Comparison of ENCODE assay signal across 1 cellular context in the genomic region with DNA sequence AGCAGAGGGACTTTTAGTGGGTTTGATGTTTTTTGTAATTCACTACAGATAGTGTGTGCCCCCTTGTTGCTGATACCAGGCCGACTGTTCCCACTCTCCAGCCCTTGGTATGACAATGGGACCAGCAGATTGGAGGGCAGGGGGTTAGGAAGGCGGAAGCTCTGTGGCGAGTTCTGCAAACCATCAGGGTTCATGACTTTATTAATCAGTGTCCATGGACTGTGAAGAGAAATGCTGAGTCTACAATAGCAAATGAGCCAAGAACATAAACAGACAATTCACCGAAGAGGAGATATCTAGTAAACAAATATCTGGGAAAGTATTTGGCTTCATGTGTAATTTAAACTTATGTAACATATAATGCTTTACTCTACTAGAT.
TF ChIP-seq lines count a peak whose summit lies in the region.

No MANE protein-coding gene starts in this region.

TF ChIP-seq in HepG2, 621 proteins besides CTCF, POLR2A, EP300 and RAD21 (continued from another document):
- TF ChIP-seq RBFOX2 (IDR thresholded peaks at IDR 0.05; ENCODE audit: low read depth, low read length) (peak; percentile 38; the same call in 1 of the 2 replicates), FOXC1 (CRISPR knock-in tag; IDR thresholded peaks at IDR 0.05; ENCODE audit: borderline replicate concordance) (no peak), ZNF562 (CRISPR knock-in tag; IDR thresholded peaks at IDR 0.05; ENCODE audit: borderline replicate concordance) (no peak), ZC3H4 (CRISPR knock-in tag; IDR thresholded peaks at IDR 0.05; ENCODE audit: borderline replicate concordance) (no peak), TBX2 (CRISPR knock-in tag; IDR thresholded peaks at IDR 0.05; ENCODE audit: borderline replicate concordance) (peak; percentile 11; the same call in 1 of the 2 replicates), ZNF350 (CRISPR knock-in tag; IDR thresholded peaks at IDR 0.05; ENCODE audit: borderline replicate concordance, low read depth) (no peak), MAFK (conservative IDR thresholded peaks at IDR 0.05 in 1 of 2, IDR thresholded peaks at IDR 0.05 in 1 of 2; ENCODE audit: low read length in 2 of 2) (peak in 1 of 2 experiments; percentile 29; a peak in 1 of 4 replicates), KLF13 (CRISPR knock-in tag; IDR thresholded peaks at IDR 0.05) (no peak), REPIN1 (CRISPR knock-in tag; IDR thresholded peaks at IDR 0.05; ENCODE audit: borderline replicate concordance, low read depth) (no peak), MAFF (IDR thresholded peaks at IDR 0.05; ENCODE audit: low read depth, low read length) (0 out of 2 replicates have a peak, but pooled peaks have one; percentile 24), GFI1 (CRISPR knock-in tag; IDR thresholded peaks at IDR 0.05; ENCODE audit: borderline replicate concordance) (0 out of 2 replicates have a peak, but pooled peaks have one; percentile 4), TCF7 (IDR thresholded peaks at IDR 0.05; ENCODE audit: low read depth) (no peak), ZNF709 (CRISPR knock-in tag; IDR thresholded peaks at IDR 0.05) (no peak), GABPA (IDR thresholded peaks at IDR 0.05; ENCODE audit: low read depth, low read length) (no peak), GABPA (CRISPR knock-in tag; IDR thresholded peaks at IDR 0.05; ENCODE audit: low read depth) (no peak), KDM1A (CRISPR knock-in tag; IDR thresholded peaks at IDR 0.05) (no peak), MED13 (CRISPR knock-in tag; IDR thresholded peaks at IDR 0.05) (no peak), POGZ (CRISPR knock-in tag; IDR thresholded peaks at IDR 0.05) (no peak; the same call in 1 of the 2 replicates), ASH2L (IDR thresholded peaks at IDR 0.05; ENCODE audit: insufficient read length, low read depth, low read length) (peak; percentile 31), SMC3 (IDR thresholded peaks at IDR 0.05; ENCODE audit: low read length) (no peak), PAX8 (CRISPR knock-in tag; IDR thresholded peaks at IDR 0.05; ENCODE audit: borderline replicate concordance) (no peak), THAP7 (CRISPR knock-in tag; IDR thresholded peaks at IDR 0.05) (no peak), POLR2G (IDR thresholded peaks at IDR 0.05; ENCODE audit: low read depth, low read length) (0 out of 2 replicates have a peak, but pooled peaks have one; percentile 6), PHF8 (CRISPR knock-in tag; IDR thresholded peaks at IDR 0.05) (no peak), ZEB1 (IDR thresholded peaks at IDR 0.05; ENCODE audit: insufficient replicate concordance, low read depth) (no peak), ETV5 (CRISPR knock-in tag; IDR thresholded peaks at IDR 0.05; ENCODE audit: borderline replicate concordance) (no peak)
- TF ChIP-seq, protein P1, sequence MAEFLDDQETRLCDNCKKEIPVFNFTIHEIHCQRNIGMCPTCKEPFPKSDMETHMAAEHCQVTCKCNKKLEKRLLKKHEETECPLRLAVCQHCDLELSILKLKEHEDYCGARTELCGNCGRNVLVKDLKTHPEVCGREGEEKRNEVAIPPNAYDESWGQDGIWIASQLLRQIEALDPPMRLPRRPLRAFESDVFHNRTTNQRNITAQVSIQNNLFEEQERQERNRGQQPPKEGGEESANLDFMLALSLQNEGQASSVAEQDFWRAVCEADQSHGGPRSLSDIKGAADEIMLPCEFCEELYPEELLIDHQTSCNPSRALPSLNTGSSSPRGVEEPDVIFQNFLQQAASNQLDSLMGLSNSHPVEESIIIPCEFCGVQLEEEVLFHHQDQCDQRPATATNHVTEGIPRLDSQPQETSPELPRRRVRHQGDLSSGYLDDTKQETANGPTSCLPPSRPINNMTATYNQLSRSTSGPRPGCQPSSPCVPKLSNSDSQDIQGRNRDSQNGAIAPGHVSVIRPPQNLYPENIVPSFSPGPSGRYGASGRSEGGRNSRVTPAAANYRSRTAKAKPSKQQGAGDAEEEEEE (CRISPR knock-in tag; IDR thresholded peaks at IDR 0.05; ENCODE audit: borderline replicate concordance), result no peak
- TF ChIP-seq, protein P2, sequence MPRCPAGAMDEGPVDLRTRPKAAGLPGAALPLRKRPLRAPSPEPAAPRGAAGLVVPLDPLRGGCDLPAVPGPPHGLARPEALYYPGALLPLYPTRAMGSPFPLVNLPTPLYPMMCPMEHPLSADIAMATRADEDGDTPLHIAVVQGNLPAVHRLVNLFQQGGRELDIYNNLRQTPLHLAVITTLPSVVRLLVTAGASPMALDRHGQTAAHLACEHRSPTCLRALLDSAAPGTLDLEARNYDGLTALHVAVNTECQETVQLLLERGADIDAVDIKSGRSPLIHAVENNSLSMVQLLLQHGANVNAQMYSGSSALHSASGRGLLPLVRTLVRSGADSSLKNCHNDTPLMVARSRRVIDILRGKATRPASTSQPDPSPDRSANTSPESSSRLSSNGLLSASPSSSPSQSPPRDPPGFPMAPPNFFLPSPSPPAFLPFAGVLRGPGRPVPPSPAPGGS (CRISPR knock-in tag; IDR thresholded peaks at IDR 0.05), result no peak
- TF ChIP-seq, protein P3, sequence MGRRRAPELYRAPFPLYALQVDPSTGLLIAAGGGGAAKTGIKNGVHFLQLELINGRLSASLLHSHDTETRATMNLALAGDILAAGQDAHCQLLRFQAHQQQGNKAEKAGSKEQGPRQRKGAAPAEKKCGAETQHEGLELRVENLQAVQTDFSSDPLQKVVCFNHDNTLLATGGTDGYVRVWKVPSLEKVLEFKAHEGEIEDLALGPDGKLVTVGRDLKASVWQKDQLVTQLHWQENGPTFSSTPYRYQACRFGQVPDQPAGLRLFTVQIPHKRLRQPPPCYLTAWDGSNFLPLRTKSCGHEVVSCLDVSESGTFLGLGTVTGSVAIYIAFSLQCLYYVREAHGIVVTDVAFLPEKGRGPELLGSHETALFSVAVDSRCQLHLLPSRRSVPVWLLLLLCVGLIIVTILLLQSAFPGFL (CRISPR knock-in tag; IDR thresholded peaks at IDR 0.05), result no peak
- TF ChIP-seq, protein P4, sequence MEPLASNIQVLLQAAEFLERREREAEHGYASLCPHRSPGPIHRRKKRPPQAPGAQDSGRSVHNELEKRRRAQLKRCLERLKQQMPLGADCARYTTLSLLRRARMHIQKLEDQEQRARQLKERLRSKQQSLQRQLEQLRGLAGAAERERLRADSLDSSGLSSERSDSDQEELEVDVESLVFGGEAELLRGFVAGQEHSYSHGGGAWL (CRISPR knock-in tag; IDR thresholded peaks at IDR 0.05), result no peak
- TF ChIP-seq, protein P5, sequence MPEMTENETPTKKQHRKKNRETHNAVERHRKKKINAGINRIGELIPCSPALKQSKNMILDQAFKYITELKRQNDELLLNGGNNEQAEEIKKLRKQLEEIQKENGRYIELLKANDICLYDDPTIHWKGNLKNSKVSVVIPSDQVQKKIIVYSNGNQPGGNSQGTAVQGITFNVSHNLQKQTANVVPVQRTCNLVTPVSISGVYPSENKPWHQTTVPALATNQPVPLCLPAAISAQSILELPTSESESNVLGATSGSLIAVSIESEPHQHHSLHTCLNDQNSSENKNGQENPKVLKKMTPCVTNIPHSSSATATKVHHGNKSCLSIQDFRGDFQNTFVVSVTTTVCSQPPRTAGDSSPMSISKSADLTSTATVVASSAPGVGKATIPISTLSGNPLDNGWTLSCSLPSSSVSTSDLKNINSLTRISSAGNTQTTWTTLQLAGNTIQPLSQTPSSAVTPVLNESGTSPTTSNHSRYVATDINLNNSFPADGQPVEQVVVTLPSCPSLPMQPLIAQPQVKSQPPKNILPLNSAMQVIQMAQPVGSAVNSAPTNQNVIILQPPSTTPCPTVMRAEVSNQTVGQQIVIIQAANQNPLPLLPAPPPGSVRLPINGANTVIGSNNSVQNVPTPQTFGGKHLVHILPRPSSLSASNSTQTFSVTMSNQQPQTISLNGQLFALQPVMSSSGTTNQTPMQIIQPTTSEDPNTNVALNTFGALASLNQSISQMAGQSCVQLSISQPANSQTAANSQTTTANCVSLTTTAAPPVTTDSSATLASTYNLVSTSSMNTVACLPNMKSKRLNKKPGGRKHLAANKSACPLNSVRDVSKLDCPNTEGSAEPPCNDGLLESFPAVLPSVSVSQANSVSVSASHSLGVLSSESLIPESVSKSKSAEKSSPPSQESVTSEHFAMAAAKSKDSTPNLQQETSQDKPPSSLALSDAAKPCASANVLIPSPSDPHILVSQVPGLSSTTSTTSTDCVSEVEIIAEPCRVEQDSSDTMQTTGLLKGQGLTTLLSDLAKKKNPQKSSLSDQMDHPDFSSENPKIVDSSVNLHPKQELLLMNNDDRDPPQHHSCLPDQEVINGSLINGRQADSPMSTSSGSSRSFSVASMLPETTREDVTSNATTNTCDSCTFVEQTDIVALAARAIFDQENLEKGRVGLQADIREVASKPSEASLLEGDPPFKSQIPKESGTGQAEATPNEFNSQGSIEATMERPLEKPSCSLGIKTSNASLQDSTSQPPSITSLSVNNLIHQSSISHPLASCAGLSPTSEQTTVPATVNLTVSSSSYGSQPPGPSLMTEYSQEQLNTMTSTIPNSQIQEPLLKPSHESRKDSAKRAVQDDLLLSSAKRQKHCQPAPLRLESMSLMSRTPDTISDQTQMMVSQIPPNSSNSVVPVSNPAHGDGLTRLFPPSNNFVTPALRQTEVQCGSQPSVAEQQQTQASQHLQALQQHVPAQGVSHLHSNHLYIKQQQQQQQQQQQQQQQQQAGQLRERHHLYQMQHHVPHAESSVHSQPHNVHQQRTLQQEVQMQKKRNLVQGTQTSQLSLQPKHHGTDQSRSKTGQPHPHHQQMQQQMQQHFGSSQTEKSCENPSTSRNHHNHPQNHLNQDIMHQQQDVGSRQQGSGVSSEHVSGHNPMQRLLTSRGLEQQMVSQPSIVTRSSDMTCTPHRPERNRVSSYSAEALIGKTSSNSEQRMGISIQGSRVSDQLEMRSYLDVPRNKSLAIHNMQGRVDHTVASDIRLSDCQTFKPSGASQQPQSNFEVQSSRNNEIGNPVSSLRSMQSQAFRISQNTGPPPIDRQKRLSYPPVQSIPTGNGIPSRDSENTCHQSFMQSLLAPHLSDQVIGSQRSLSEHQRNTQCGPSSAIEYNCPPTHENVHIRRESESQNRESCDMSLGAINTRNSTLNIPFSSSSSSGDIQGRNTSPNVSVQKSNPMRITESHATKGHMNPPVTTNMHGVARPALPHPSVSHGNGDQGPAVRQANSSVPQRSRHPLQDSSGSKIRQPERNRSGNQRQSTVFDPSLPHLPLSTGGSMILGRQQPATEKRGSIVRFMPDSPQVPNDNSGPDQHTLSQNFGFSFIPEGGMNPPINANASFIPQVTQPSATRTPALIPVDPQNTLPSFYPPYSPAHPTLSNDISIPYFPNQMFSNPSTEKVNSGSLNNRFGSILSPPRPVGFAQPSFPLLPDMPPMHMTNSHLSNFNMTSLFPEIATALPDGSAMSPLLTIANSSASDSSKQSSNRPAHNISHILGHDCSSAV (CRISPR knock-in tag; IDR thresholded peaks at IDR 0.05; ENCODE audit: borderline replicate concordance), result no peak
- TF ChIP-seq, protein P6, sequence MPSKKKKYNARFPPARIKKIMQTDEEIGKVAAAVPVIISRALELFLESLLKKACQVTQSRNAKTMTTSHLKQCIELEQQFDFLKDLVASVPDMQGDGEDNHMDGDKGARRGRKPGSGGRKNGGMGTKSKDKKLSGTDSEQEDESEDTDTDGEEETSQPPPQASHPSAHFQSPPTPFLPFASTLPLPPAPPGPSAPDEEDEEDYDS (CRISPR knock-in tag; IDR thresholded peaks at IDR 0.05), result no peak
